In the genomic region with DNA sequence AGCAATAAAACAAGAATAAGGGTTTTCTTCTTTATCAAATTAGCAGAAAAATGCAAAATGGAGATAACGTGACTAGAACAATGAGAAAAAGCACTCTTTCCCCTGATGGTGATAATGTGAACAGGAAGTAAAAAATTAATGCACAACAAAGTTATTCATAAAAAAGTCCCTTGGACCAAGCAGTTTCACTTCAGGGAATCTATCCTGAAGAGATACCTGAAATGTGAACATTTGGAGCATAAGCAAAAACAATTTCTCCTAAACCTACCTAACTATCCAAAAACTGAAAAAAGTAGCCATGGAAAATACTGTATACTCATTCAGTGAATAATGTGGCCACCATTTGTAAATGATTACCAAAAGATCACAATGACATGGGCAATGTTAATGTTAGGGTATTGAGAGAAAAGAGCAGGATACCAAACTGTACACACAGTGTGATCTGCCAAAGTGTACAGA, we compare ENCODE assay signal across 12 cellular contexts. TPM values are rescaled to one million over a fixed set of nuclear protein-coding genes. Genes with fewer than 3 reads are reported as not detected.
A peak's percentile ranks its signal among the peaks of the same experiment; 100 is the strongest.
DNase-seq lines count a peak whose midpoint lies in the region; ATAC-seq, FAIRE-seq and TF ChIP-seq lines count a peak whose summit lies in the region.
"Had no signal": no experiment of that assay in that cellular context is flagged by ENCODE, and none has a peak within 500 bp of the region (broad histone marks: within the 10 kb centered on the region; RNA-seq: fewer than 3 reads in every experiment).

No MANE protein-coding gene starts in this region.

- H3K27ac Mint-ChIP-seq in MCF 10A (ENCODE audit: low read depth, unreplicated experiment): peak overlapping the region; percentile 14

- ATAC-seq in HG02973 (IDR thresholded peaks at IDR 0.05; ENCODE audit: unreplicated experiment) (peak; percentile 86), GM12878 (peak; percentile 87), GM18519 (IDR thresholded peaks at IDR 0.05; ENCODE audit: low FRiP score, unreplicated experiment) (no peak), esophagus mucosa (no peak)

- RAD21 ChIA-PET in GM12878 (lab: Charles Lee; ENCODE audit: unreplicated experiment): interaction anchor here (1.0 kb wide), 2 partner anchors 51 to 72 kb away, joined by 3 read pairs; no protein-coding TSS in a partner anchor

- H3K36me3 ChIP-seq in mammary epithelial cell (ENCODE audit: insufficient read depth, low read length) (peaks cover 6% of the 10 kb centered on the region), GM12878 (ENCODE audit: control insufficient read depth in 2 of 2, insufficient read depth in 2 of 2, low read length in 1 of 2) (peaks cover 5 to 16% of the 10 kb centered on the region in 2 experiments; a peak in 3 of 4 replicates), ovary (no peaks in the 10 kb centered on the region)

- H3K4me3 ChIP-seq in mammary epithelial cell (replicated peaks in 1 of 3; ENCODE audit: insufficient read depth in 1 of 3, low read depth in 2 of 3, low read length in 3 of 3): no peak overlapping the region
- 0 out of 2 replicates have a peak overlapping the region, but pooled peaks have one; percentile 0 for H3K4me3 ChIP-seq in GM12878
- H3K4me3 ChIP-seq in ovary: no peak overlapping the region
- H3K4me3 ChIP-seq: lung had no signal

- no peak overlapping the region for H3K4me3 Mint-ChIP-seq in MCF 10A (ENCODE audit: unreplicated experiment)

- dilution Hi-C loops in mammary epithelial cell (cut with HindIII; ENCODE audit: low sequenced_read_pairs): no loop called here

- H3K9me3 ChIP-seq in mammary epithelial cell (replicated peaks; ENCODE audit: insufficient read depth, low read length) (no peaks in the 10 kb centered on the region), GM12878 (replicated peaks; ENCODE audit: control insufficient read depth, insufficient read depth, low read length) (no peaks in the 10 kb centered on the region), ovary (no peaks in the 10 kb centered on the region)
- H3K9me3 ChIP-seq: BE2C had no signal

- H3K9ac ChIP-seq in mammary epithelial cell (ENCODE audit: insufficient read depth, low read length): no peak overlapping the region
- H3K9ac ChIP-seq in GM12878 (ENCODE audit: control insufficient read depth, insufficient read depth, low read length): no peak overlapping the region

- H2AFZ ChIP-seq in mammary epithelial cell (ENCODE audit: low read depth, low read length) (no peak overlapping the region), GM12878 (ENCODE audit: control insufficient read depth, low read depth, low read length) (no peak overlapping the region)

- TF ChIP-seq EP300 in GM12878 (IDR thresholded peaks at IDR 0.05; ENCODE audit: borderline replicate concordance in 1 of 2, control insufficient read depth in 1 of 2, low read depth in 2 of 2, low read length in 2 of 2) (no peak), ovary (IDR thresholded peaks at IDR 0.05) (no peak)

- TF ChIP-seq POLR2A in GM12878 (IDR thresholded peaks at IDR 0.05; ENCODE audit: low read depth, low read length) (no peak), ovary (IDR thresholded peaks at IDR 0.05) (no peak)

- peaks cover 55% of the 10 kb centered on the region for H3K36me3 Mint-ChIP-seq in MCF 10A (ENCODE audit: insufficient read depth, unreplicated experiment)

- no peak for TF ChIP-seq RAD21 in GM12878 (IDR thresholded peaks at IDR 0.05; ENCODE audit: insufficient read depth, low read depth, low read length)

- H3K4me1 ChIP-seq in mammary epithelial cell (ENCODE audit: insufficient read depth, low read length) (peaks cover 4% of the 10 kb centered on the region), GM12878 (ENCODE audit: control insufficient read depth, insufficient read depth, low read length) (peaks cover 11% of the 10 kb centered on the region; the same call in 1 of the 2 replicates), ovary (ENCODE audit: insufficient read depth) (peaks cover 2% of the 10 kb centered on the region)

- H3K27me3 Mint-ChIP-seq in MCF 10A (ENCODE audit: insufficient read depth, unreplicated experiment): no peaks in the 10 kb centered on the region

- in situ Hi-C loops in mammary epithelial cell (cut with MboI; ENCODE audit: low sequenced_read_pairs in 2 of 2): no loop called here
- in situ Hi-C loops in GM12878 (cut with MboI): no loop called here

- H4K20me1 ChIP-seq in mammary epithelial cell (ENCODE audit: insufficient read depth, low read length) (no peaks in the 10 kb centered on the region), GM12878 (ENCODE audit: control insufficient read depth, insufficient read depth) (no peaks in the 10 kb centered on the region)

- H3K4me2 ChIP-seq in mammary epithelial cell (ENCODE audit: insufficient read depth, low read depth, low read length) (no peak overlapping the region), GM12878 (ENCODE audit: control insufficient read depth, insufficient read depth) (peak overlapping the region; percentile 52)

- no peaks in the 10 kb centered on the region for H3K27me3 ChIP-seq in mammary epithelial cell (ENCODE audit: insufficient read depth, low read length)
- H3K27me3 ChIP-seq in GM12878 (replicated peaks in 1 of 2; ENCODE audit: control insufficient read depth in 2 of 2, insufficient read depth in 2 of 2, low read length in 1 of 2): no peaks in the 10 kb centered on the region
- H3K27me3 ChIP-seq in ovary: no peaks in the 10 kb centered on the region
- H3K27me3 ChIP-seq: BE2C had no signal

- FAIRE-seq in GM12878 (lab: Jason Lieb, UNC): peak; percentile 27

- BruUV-seq in MCF 10A (replicated peaks; lab: Mats Ljungman, UMichigan) (no TSS peak), mammary epithelial cell (replicated peaks; lab: Mats Ljungman, UMichigan) (no TSS peak), GM12878 (replicated peaks; lab: Mats Ljungman, UMichigan) (TSS peak; percentile 6)

- TF ChIP-seq CTCF in MCF 10A (IDR thresholded peaks at IDR 0.05; ENCODE audit: unreplicated experiment): no peak
- no peak for TF ChIP-seq CTCF in mammary epithelial cell (conservative IDR thresholded peaks at IDR 0.05 in 1 of 2, IDR thresholded peaks at IDR 0.05 in 1 of 2; ENCODE audit: extremely low read depth in 1 of 2, insufficient read depth in 1 of 2, low read depth in 1 of 2, low read length in 2 of 2)
- TF ChIP-seq CTCF in GM12878 (IDR thresholded peaks at IDR 0.05 in 2 of 3, conservative IDR thresholded peaks at IDR 0.05 in 1 of 3; ENCODE audit: control insufficient read depth in 2 of 3, extremely low read depth in 1 of 3, insufficient read depth in 1 of 3, low read depth in 3 of 3, low read length in 3 of 3): no peak
- TF ChIP-seq CTCF in ovary (IDR thresholded peaks at IDR 0.05): no peak

- WGBS in mammary epithelial cell (ENCODE audit: low coverage, missing lambda C conversion rate): 68% methylated on average over 1 of the region's 1 CpG
- WGBS in GM12878 (ENCODE audit: insufficient coverage, insufficient replicate concordance, low lambda C conversion rate, missing lambda C conversion rate): 52% methylated on average over 1 of the region's 1 CpG
- WGBS in ovary, 3 donors: 49 to 59% (median 52%) methylated on average over 1 of the region's 1 CpG

- H3K9me3 Mint-ChIP-seq in MCF 10A (ENCODE audit: unreplicated experiment): no peaks in the 10 kb centered on the region

- H3K4me1 Mint-ChIP-seq in MCF 10A (ENCODE audit: insufficient read depth, unreplicated experiment): peaks cover 16% of the 10 kb centered on the region

- DNase-seq in MCF 10A (ENCODE audit: unreplicated experiment) (no peak), mammary epithelial cell (no peak), GM12878 (ENCODE audit: low read depth, low spot score) (peak; percentile 37), ovary (no peak), H4 (ENCODE audit: low spot score) (no peak)
- DNase-seq: activated effector memory CD4-positive, alpha-beta T cell treated with Interleukin-2 at 50 U/mL for 16 hours; BE2C; stimulated activated CD4-positive, alpha-beta T cell treated with anti-CD3 and anti-CD28 coated beads, Interleukin-2, amount 100 ng/mL, for 48 hours had no signal

- POLR2A ChIA-PET in MCF 10A (lab: Yijun Ruan, JAX) (no interaction called here), GM12878 (lab: Charles Lee) (no interaction called here)

- CTCF ChIA-PET in MCF 10A (lab: Yijun Ruan, JAX) (interaction anchor here (0.6 kb wide), 1 partner anchor 42 kb away, joined by 3 read pairs; no protein-coding TSS in a partner anchor), mammary epithelial cell (lab: Charles Lee; ENCODE audit: low non-redundant PET) (no interaction called here), GM12878 (lab: Yijun Ruan, JAX) (interaction anchor here (1.1 to 1.6 kb wide), 2 partner anchors 37 to 72 kb away, joined by 5 read pairs; no protein-coding TSS in a partner anchor)

- SMC1A ChIA-PET in GM12878 (lab: Charles Lee; ENCODE audit: uncharacterized antibody, unreplicated experiment): interaction anchor here (0.8 to 1.7 kb wide), 5 partner anchors 13 to 51 kb away, joined by 3 to 8 read pairs (median 6); no protein-coding TSS in a partner anchor

- H3K27ac ChIP-seq in mammary epithelial cell (ENCODE audit: insufficient read depth, low read depth, low read length): no peak overlapping the region
- H3K27ac ChIP-seq in GM12878 (ENCODE audit: control insufficient read depth, insufficient read depth): peak overlapping the region; percentile 27; the same call in 1 of the 2 replicates
- no peak overlapping the region for H3K27ac ChIP-seq in ovary

- H3K79me2 ChIP-seq in mammary epithelial cell (ENCODE audit: insufficient read depth, low read length) (peaks cover 95% of the 10 kb centered on the region), GM12878 (ENCODE audit: control insufficient read depth, insufficient read depth, low read length) (peaks cover 52% of the 10 kb centered on the region)

- intact Hi-C loops in MCF 10A (cut with micrococcal nuclease): no loop called here
- intact Hi-C loops in mammary epithelial cell (cut with micrococcal nuclease): no loop called here
- intact Hi-C loops in GM12878 (cut with micrococcal nuclease; ENCODE audit: unreplicated experiment): no loop called here
- intact Hi-C loops in ovary (cut with DNase I): no loop called here

RNA-seq across cellular contexts. Expression of gene TRIP12, which starts 48.7 kb away (rescaled TPM):
- total RNA-seq in MCF 10A (2022) (221 and 265 TPM in 2 replicates), mammary epithelial cell (100 to 1,000 TPM; 235 to 245 TPM), GM12878 (2014; rRNA removed) (108 and 122 TPM in 2 replicates), GM12878 (2014; rRNA removed; fragmentation: Illumina TruSeq; extraction: Trizol) (197 and 200 TPM in 2 replicates), GM12878 (2021) (196 and 207 TPM in 2 replicates), ovary (100 to 1,000 TPM; 134 to 221 (median 202) TPM), esophagus mucosa (150 TPM)
- polyA plus RNA-seq in mammary epithelial cell (66.0 TPM), GM12878 (2011; rRNA removed) (122 and 164 TPM in 2 replicates), GM12878 (2014; fragmentation: Illumina TruSeq; extraction: Trizol) (144 and 154 TPM in 2 replicates), GM12878 (2014; fragmentation: Nextera tagmentation; extraction: Ambion mirVana) (10 to 100 TPM; 23.1 to 23.9 TPM), GM12878 (2014; rRNA removed) (75.0 and 76.8 TPM in 2 replicates), GM12878 (2016; fragmentation: Nextera tagmentation; extraction: Ambion mirVana) (10 to 100 TPM; 85.5 to 86.0 TPM), ovary (100 to 1,000 TPM in 1 of 2 donors, 10 to 100 TPM in 1; 30.4 to 103 TPM)
- polyA minus RNA-seq in mammary epithelial cell: 390 TPM
- total RNA-seq in GM12878 (2013; cell fraction: nucleolus; rRNA removed): 384 and 392 TPM in 2 replicates
- polyA plus RNA-seq in GM12878 (2011; ENCODE audit: low read depth): 51.0 TPM
- polyA plus RNA-seq in GM12878 (2011; cell fraction: cytosol; rRNA removed): 52.6 and 69.0 TPM in 2 replicates
- polyA plus RNA-seq in GM12878 (2011; cell fraction: nucleus; rRNA removed): 130 and 178 TPM in 2 replicates
- polyA plus RNA-seq in GM12878 (2012): 62.5 and 70.7 TPM in 2 replicates
- 368 and 403 TPM in 2 replicates for polyA minus RNA-seq in GM12878 (2011; rRNA and poly(A)+ RNA removed)
- 125 and 133 TPM in 2 replicates for polyA minus RNA-seq in GM12878 (2011; cell fraction: cytosol; rRNA and poly(A)+ RNA removed)
- 186 and 316 TPM in 2 replicates for polyA minus RNA-seq in GM12878 (2011; cell fraction: nucleus; rRNA and poly(A)+ RNA removed)
- total RNA-seq in H4 (2014; rRNA removed; shearing (Covaris generic)): 61.8 and 69.2 TPM in 2 replicates

RNA-seq across cellular contexts. Expression of gene FBXO36, which starts 49.2 kb away (rescaled TPM):
- 2.2 and 3.6 TPM in 2 replicates for total RNA-seq in MCF 10A (2022)
- total RNA-seq in mammary epithelial cell: 1 to 10 TPM in 1 of 2 donors, under 1 TPM in 1; 0.75 to 5.2 TPM
- 0.86 TPM for polyA plus RNA-seq in mammary epithelial cell
- not detected for polyA minus RNA-seq in mammary epithelial cell
- total RNA-seq in GM12878 (2013; cell fraction: nucleolus; rRNA removed): 1.4 and 2.3 TPM in 2 replicates
- 1.4 and 2.1 TPM in 2 replicates for total RNA-seq in GM12878 (2014; rRNA removed)
- total RNA-seq in GM12878 (2014; rRNA removed; fragmentation: Illumina TruSeq; extraction: Trizol): 1.7 and 1.9 TPM in 2 replicates
- 0.82 and 1.0 TPM in 2 replicates for total RNA-seq in GM12878 (2021)
- 0.46 TPM for polyA plus RNA-seq in GM12878 (2011; ENCODE audit: low read depth)
- 0.79 and 0.94 TPM in 2 replicates for polyA plus RNA-seq in GM12878 (2011; rRNA removed)
- polyA plus RNA-seq in GM12878 (2011; cell fraction: cytosol; rRNA removed): 0.43 and 0.50 TPM in 2 replicates
- polyA plus RNA-seq in GM12878 (2011; cell fraction: nucleus; rRNA removed): 0.32 and 0.37 TPM in 2 replicates
- polyA plus RNA-seq in GM12878 (2012): 0.32 and 0.52 TPM in 2 replicates
- 1.1 and 1.7 TPM in 2 replicates for polyA plus RNA-seq in GM12878 (2014; fragmentation: Illumina TruSeq; extraction: Trizol)
- polyA plus RNA-seq in GM12878 (2014; fragmentation: Nextera tagmentation; extraction: Ambion mirVana): 1 to 10 TPM; 1.7 to 2.7 TPM
- 0.95 and 1.1 TPM in 2 replicates for polyA plus RNA-seq in GM12878 (2014; rRNA removed)
- 1 to 10 TPM; 1.3 to 1.4 TPM for polyA plus RNA-seq in GM12878 (2016; fragmentation: Nextera tagmentation; extraction: Ambion mirVana)
- polyA minus RNA-seq in GM12878 (2011; rRNA and poly(A)+ RNA removed): 0.62 and 0.73 TPM in 2 replicates
- 0.40 TPM in 1 of 2 replicates, not detected in the other for polyA minus RNA-seq in GM12878 (2011; cell fraction: cytosol; rRNA and poly(A)+ RNA removed)
- 0.12 TPM in 1 of 2 replicates, not detected in the other for polyA minus RNA-seq in GM12878 (2011; cell fraction: nucleus; rRNA and poly(A)+ RNA removed)
- total RNA-seq in ovary: 1 to 10 TPM; 1.5 to 8.4 (median 4.4) TPM
- polyA plus RNA-seq in ovary: 1 to 10 TPM; 2.9 to 3.3 TPM
- 4.8 and 5.3 TPM in 2 replicates for total RNA-seq in H4 (2014; rRNA removed; shearing (Covaris generic))
- total RNA-seq in esophagus mucosa: 1.8 TPM

Comparison
In these comparisons a context has a peak if more than half of its experiments do, and no peak if none do; other contexts are left out.
1. ATAC-seq: peak in HG02973 (single experiment) and GM12878 (single experiment); none in GM18519 (single experiment) and esophagus mucosa (single experiment).